ENCODE assay signal across 18 cellular contexts in the genomic region with DNA sequence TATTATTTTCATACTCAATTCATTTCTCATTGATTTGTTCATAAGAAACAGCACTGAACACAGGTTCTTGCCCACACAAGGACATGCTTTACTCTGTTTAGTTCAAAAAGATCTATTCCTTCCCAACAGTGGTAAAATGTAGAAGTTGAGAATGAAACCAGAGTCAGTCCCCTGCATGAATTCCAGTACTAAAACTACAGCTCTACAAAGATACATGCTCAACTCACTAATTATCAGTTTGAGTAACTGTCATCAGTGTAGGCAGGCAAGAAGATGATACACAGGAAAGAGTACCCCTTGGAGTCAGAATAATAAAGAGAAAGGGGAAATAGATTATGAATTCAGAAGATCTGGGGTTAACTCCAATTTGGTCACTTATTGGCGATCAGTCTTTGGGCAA. TPM values are rescaled to one million over a fixed set of nuclear protein-coding genes. Genes with fewer than 3 reads are reported as not detected.
DNase-seq lines count a peak whose midpoint lies in the region; ATAC-seq, FAIRE-seq and TF ChIP-seq lines count a peak whose summit lies in the region.
"Had no signal": no experiment of that assay in that cellular context is flagged by ENCODE, and none has a peak within 500 bp of the region (broad histone marks: within the 10 kb centered on the region; RNA-seq: fewer than 3 reads in every experiment).

No MANE protein-coding gene starts in this region.

- peak; percentile 33 for FAIRE-seq in GM12892 (lab: Jason Lieb, UNC)
- FAIRE-seq: A204.1 had no signal

- DNase-seq in activated T-cell treated with anti-CD3 and anti-CD28 coated beads, Interleukin-2, amount 50 U/mL, for 72 hours: no peak
- DNase-seq in activated T-cell treated with anti-CD3 and anti-CD28 coated beads, Interleukin-2, amount 50 U/mL, for 1 hour: no peak
- DNase-seq in GM12892 (ENCODE audit: insufficient read length) (no peak), glomerular visceral epithelial cell (ENCODE audit: extremely low spot score) (no peak), Ammon's horn (ENCODE audit: low spot score) (no peak)
- DNase-seq: AML-193; CD4-positive, alpha-beta memory T cell; DMS153; DMS79; GDM1; GOT3; H7 had no signal

- peak overlapping the region in 1 of 2 donors; percentile 6 for H3K4me3 Mint-ChIP-seq in activated T-cell treated with anti-CD3 and anti-CD28 coated beads, Interleukin-2, amount 50 U/mL, for 72 hours
- H3K4me3 Mint-ChIP-seq in activated T-helper 17 cell treated with anti-CD3 and anti-CD28 coated beads, Interleukin-2, amount 50 U/mL, for 72 hours: no peak overlapping the region
- H3K4me3 Mint-ChIP-seq: CD14-positive monocyte; CD4-positive, alpha-beta memory T cell had no signal

- H3K27me3 Mint-ChIP-seq in activated T-cell treated with anti-CD3 and anti-CD28 coated beads, Interleukin-2, amount 50 U/mL, for 72 hours (ENCODE audit: low read depth): no peaks in the 10 kb centered on the region
- H3K27me3 Mint-ChIP-seq in activated T-helper 17 cell treated with anti-CD3 and anti-CD28 coated beads, Interleukin-2, amount 50 U/mL, for 72 hours: no peaks in the 10 kb centered on the region
- H3K27me3 Mint-ChIP-seq: CD4-positive, alpha-beta memory T cell had no signal

- no peak for TF ChIP-seq POLR2A in GM12892 (IDR thresholded peaks at IDR 0.05; ENCODE audit: low read depth, low read length)

- H3K27ac Mint-ChIP-seq in activated T-cell treated with anti-CD3 and anti-CD28 coated beads, Interleukin-2, amount 50 U/mL, for 72 hours: peak overlapping the region; percentile 68
- peak overlapping the region; percentile 11 for H3K27ac Mint-ChIP-seq in activated T-helper 17 cell treated with anti-CD3 and anti-CD28 coated beads, Interleukin-2, amount 50 U/mL, for 72 hours
- H3K27ac Mint-ChIP-seq: CD4-positive, alpha-beta memory T cell had no signal

- peak; percentile 47 to 77 for ATAC-seq in activated T-cell treated with anti-CD3 and anti-CD28 coated beads, Interleukin-2, amount 50 U/mL, for 72 hours (replicated peaks in 1 of 2)
- ATAC-seq in activated T-helper 17 cell treated with anti-CD3 and anti-CD28 coated beads, Interleukin-2, amount 50 U/mL, for 72 hours (replicated peaks): peak; percentile 70
- no peak for ATAC-seq in GM19324 (IDR thresholded peaks at IDR 0.05; ENCODE audit: low FRiP score, unreplicated experiment)

- peaks cover 0 to 5% of the 10 kb centered on the region in 2 donors for H3K36me3 Mint-ChIP-seq in activated T-cell treated with anti-CD3 and anti-CD28 coated beads, Interleukin-2, amount 50 U/mL, for 72 hours (ENCODE audit: insufficient read depth in 2 of 2)
- H3K36me3 Mint-ChIP-seq in activated T-helper 17 cell treated with anti-CD3 and anti-CD28 coated beads, Interleukin-2, amount 50 U/mL, for 72 hours (ENCODE audit: low read depth): peaks cover 68% of the 10 kb centered on the region

- no peaks in the 10 kb centered on the region for H3K9me3 Mint-ChIP-seq in activated T-cell treated with anti-CD3 and anti-CD28 coated beads, Interleukin-2, amount 50 U/mL, for 72 hours
- H3K9me3 Mint-ChIP-seq in activated T-helper 17 cell treated with anti-CD3 and anti-CD28 coated beads, Interleukin-2, amount 50 U/mL, for 72 hours: no peaks in the 10 kb centered on the region
- H3K9me3 Mint-ChIP-seq: CD4-positive, alpha-beta memory T cell had no signal

- no peaks in the 10 kb centered on the region for H3K4me1 Mint-ChIP-seq in activated T-cell treated with anti-CD3 and anti-CD28 coated beads, Interleukin-2, amount 50 U/mL, for 72 hours (ENCODE audit: low read depth)
- H3K4me1 Mint-ChIP-seq in activated T-helper 17 cell treated with anti-CD3 and anti-CD28 coated beads, Interleukin-2, amount 50 U/mL, for 72 hours: no peaks in the 10 kb centered on the region
- H3K4me1 Mint-ChIP-seq: CD14-positive monocyte; CD4-positive, alpha-beta memory T cell had no signal

RNA-seq across cellular contexts. Expression of a gene that starts 43.2 kb away (rescaled TPM):
- not detected for total RNA-seq in activated T-cell treated with anti-CD3 and anti-CD28 coated beads, Interleukin-2, amount 50 U/mL, for 72 hours
- not detected for polyA plus RNA-seq in GM12892 (2012; ENCODE audit: missing spikeins)
- total RNA-seq in activated T-helper 17 cell treated with anti-CD3 and anti-CD28 coated beads, Interleukin-2, amount 50 U/mL, for 72 hours: not detected
- total RNA-seq: CD4-positive, alpha-beta memory T cell; Daoy; HT1080 had no signal
- polyA plus RNA-seq: CD14-positive monocyte; CD4-positive, alpha-beta memory T cell had no signal
